8 cellular contexts compared by ENCODE assay signal in genomic region chr14:63383776-63384367, GRCh38.
DNase-seq lines count a peak whose midpoint lies in the region; ATAC-seq and TF ChIP-seq lines count a peak whose summit lies in the region.

No MANE protein-coding gene starts in this region.

- no peak overlapping the region for H3K4me3 ChIP-seq in Karpas-422 (ENCODE audit: low read length)
- H3K4me3 ChIP-seq in colonic mucosa, result no peak overlapping the region

- H3K36me3 ChIP-seq in Karpas-422 (ENCODE audit: insufficient read depth, low read length) (peaks cover 50% of the 10 kb centered on the region), colonic mucosa (no peaks in the 10 kb centered on the region)

- ATAC-seq in GM18861 (IDR thresholded peaks at IDR 0.05; ENCODE audit: unreplicated experiment) (peak; percentile 80), GM21576 (IDR thresholded peaks at IDR 0.05; ENCODE audit: unreplicated experiment) (peak; percentile 95)

- no peak overlapping the region for H2AFZ ChIP-seq in Karpas-422 (ENCODE audit: low read length)

- H3K9me3 Mint-ChIP-seq in immature natural killer cell, result no peaks in the 10 kb centered on the region

- H3K4me1 ChIP-seq in Karpas-422 (ENCODE audit: low read length), result no peaks in the 10 kb centered on the region
- no peaks in the 10 kb centered on the region for H3K4me1 ChIP-seq in colonic mucosa

- no peak overlapping the region for H3K27ac ChIP-seq in Karpas-422 (ENCODE audit: low read length)
- no peak overlapping the region for H3K27ac ChIP-seq in colonic mucosa

- H4K20me1 ChIP-seq in Karpas-422 (ENCODE audit: insufficient read depth, low read depth, low read length), result no peaks in the 10 kb centered on the region

- no peaks in the 10 kb centered on the region for H3K27me3 ChIP-seq in Karpas-422 (ENCODE audit: low read length)
- H3K27me3 ChIP-seq in colonic mucosa, result no peaks in the 10 kb centered on the region

- peaks cover 10% of the 10 kb centered on the region for H3K79me2 ChIP-seq in Karpas-422 (ENCODE audit: low read length)

- peaks cover 25 to 43% (median 32%) of the 10 kb centered on the region in 3 donors for H3K36me3 Mint-ChIP-seq in immature natural killer cell

- H3K9me3 ChIP-seq in Karpas-422 (ENCODE audit: low read length) (no peaks in the 10 kb centered on the region), colonic mucosa (no peaks in the 10 kb centered on the region)

- peaks cover 32 to 54% of the 10 kb centered on the region in 2 donors for H3K4me1 Mint-ChIP-seq in immature natural killer cell

- H3K27me3 Mint-ChIP-seq in immature natural killer cell (ENCODE audit: low read depth in 3 of 3), result peaks cover under 1 to 6% (median 1%) of the 10 kb centered on the region in 3 donors

- no peaks in the 10 kb centered on the region for H3K9me2 ChIP-seq in Karpas-422 (replicated peaks; ENCODE audit: insufficient read depth, low read length)

- no peak overlapping the region for H3K9ac ChIP-seq in Karpas-422 (ENCODE audit: low read length)
- no peak overlapping the region for H3K9ac ChIP-seq in colonic mucosa (ENCODE audit: low read depth in 2 of 2, low read length in 2 of 2)

- peak overlapping the region; percentile 84 to 94 (median 90) for H3K27ac Mint-ChIP-seq in immature natural killer cell

- H3K4me2 ChIP-seq in Karpas-422 (ENCODE audit: low read depth, low read length, poor library complexity, severe bottlenecking), result no peak overlapping the region

- peak overlapping the region; percentile 73 to 82 (median 79) for H3K4me3 Mint-ChIP-seq in immature natural killer cell

- TF ChIP-seq CTCF in colonic mucosa (IDR thresholded peaks at IDR 0.05), result no peak

- DNase-seq in Karpas-422 (peak; percentile 55), immature natural killer cell (peak; percentile 57 to 65 (median 64)), COR-L47 (lab: John Stamatoyannopoulos, UW) (no peak), colonic mucosa (no peak), NCI-H446 (lab: John Stamatoyannopoulos, UW) (no peak), iPS-NIHi11 (ENCODE audit: low spot score) (no peak)

- intact Hi-C loops in colonic mucosa (cut with DNase I), result loop anchor here (10.0 kb wide), 2 partner anchors 251 to 391 kb away; no protein-coding TSS in a partner anchor

Comparison
In these comparisons a context has a peak if more than half of its experiments do, and no peak if none do; other contexts are left out.
1. DNase-seq: peak in Karpas-422 (single experiment) and immature natural killer cell (3 of 3); none in COR-L47 (single experiment), colonic mucosa (single experiment), NCI-H446 (0 of 2) and iPS-NIHi11 (single experiment).